In genomic region chr15:93146601-93147000, GRCh38 we compare ENCODE assay signal across 28 cellular contexts. TPM values are rescaled to one million over a fixed set of nuclear protein-coding genes. Genes with fewer than 3 reads are reported as not detected.
"Had no signal": no experiment of that assay in that cellular context is flagged by ENCODE, and none has a peak within 500 bp of the region (broad histone marks: within the 10 kb centered on the region; RNA-seq: fewer than 3 reads in every experiment).

No MANE protein-coding gene starts in this region.

- H3K27ac ChIP-seq: adrenal gland, body of pancreas, cardiac muscle cell, colonic mucosa, epithelial cell of prostate, esophagus squamous epithelium, WERI-Rb-1 had no signal

- DNase-seq: activated B cell treated with CpG ODN at 0.5 μM for 24 hours; activated CD4-positive, alpha-beta T cell treated with anti-CD3 and anti-CD28 coated beads for 48 hours; activated CD4-positive, alpha-beta T cell treated with anti-CD3 and anti-CD28 coated beads, Interleukin-2, amount 50 U/mL, for 1 hour; activated CD4-positive, alpha-beta T cell treated with anti-CD3 and anti-CD28 coated beads, Interleukin-2, amount 50 U/mL, for 48 hours; activated CD8-positive, alpha-beta memory T cell treated with anti-CD3 and anti-CD28 coated beads for 24 hours; activated CD8-positive, alpha-beta T cell treated with anti-CD3 and anti-CD28 coated beads for 36 hours; activated effector memory CD4-positive, alpha-beta T cell treated with anti-CD3 and anti-CD28 coated beads, Interleukin-2, amount 50 U/mL, for 16 hours; activated naive CD4-positive, alpha-beta T cell treated with anti-CD3 and anti-CD28 coated beads for 36 hours; activated naive CD8-positive, alpha-beta T cell treated with anti-CD3 and anti-CD28 coated beads for 36 hours; activated naive CD8-positive, alpha-beta T cell treated with anti-CD3 and anti-CD28 coated beads, Interleukin-2, amount 50 U/mL, for 24 hours; activated T-cell treated with anti-CD3 and anti-CD28 coated beads, Interleukin-2, amount 50 U/mL, for 1 hour; activated T-cell treated with anti-CD3 and anti-CD28 coated beads, Interleukin-2, amount 50 U/mL, for 48 hours; adrenal gland; aorta; body of pancreas; colonic mucosa; effector CD8-positive, alpha-beta T cell; esophagus squamous epithelium; foreskin melanocyte; T-helper 1 cell; T-helper 17 cell; T1000; WERI-Rb-1 had no signal

- H3K4me3 ChIP-seq: adrenal gland, body of pancreas, cardiac muscle cell, colonic mucosa, esophagus squamous epithelium had no signal

- H3K36me3 ChIP-seq: adrenal gland, cardiac muscle cell, colonic mucosa, esophagus squamous epithelium, WERI-Rb-1 had no signal

- H3K4me1 ChIP-seq: adrenal gland, body of pancreas, colonic mucosa had no signal

- ATAC-seq: activated CD4-positive, CD25-positive, alpha-beta regulatory T cell treated with anti-CD3 and anti-CD28 coated beads, Interleukin-2, amount 50 U/mL, for 24 hours; activated CD8-positive, alpha-beta T cell treated with anti-CD3 and anti-CD28 coated beads for 36 hours; activated naive CD8-positive, alpha-beta T cell treated with anti-CD3 and anti-CD28 coated beads, Interleukin-2, amount 50 U/mL, for 24 hours; body of pancreas; T-helper 17 cell had no signal

- H3K9me3 ChIP-seq: adrenal gland, body of pancreas, colonic mucosa, esophagus squamous epithelium had no signal

- H3K27me3 ChIP-seq: adrenal gland, body of pancreas, colonic mucosa, esophagus squamous epithelium had no signal

RNA-seq across cellular contexts. Expression of gene RGMA, which starts 57.6 kb away (rescaled TPM):
- total RNA-seq: activated B cell treated with CpG ODN at 0.5 μM for 24 hours; activated CD8-positive, alpha-beta T cell treated with anti-CD3 and anti-CD28 coated beads for 36 hours; activated T-helper 2 cell treated with anti-CD3 and anti-CD28 coated beads, Interferon-gamma antibody, Interleukin-2, Interleukin-4, amounts not matched to agents 10 μg/mL and 5 μg/mL and 100 μg/mL, durations not matched to agents 14 hours and 24 hours and 36 hours; fibroblast of villous mesenchyme; T-helper 17 cell had no signal
